ENCODE assay signal across 1 cellular context in the genomic region with DNA sequence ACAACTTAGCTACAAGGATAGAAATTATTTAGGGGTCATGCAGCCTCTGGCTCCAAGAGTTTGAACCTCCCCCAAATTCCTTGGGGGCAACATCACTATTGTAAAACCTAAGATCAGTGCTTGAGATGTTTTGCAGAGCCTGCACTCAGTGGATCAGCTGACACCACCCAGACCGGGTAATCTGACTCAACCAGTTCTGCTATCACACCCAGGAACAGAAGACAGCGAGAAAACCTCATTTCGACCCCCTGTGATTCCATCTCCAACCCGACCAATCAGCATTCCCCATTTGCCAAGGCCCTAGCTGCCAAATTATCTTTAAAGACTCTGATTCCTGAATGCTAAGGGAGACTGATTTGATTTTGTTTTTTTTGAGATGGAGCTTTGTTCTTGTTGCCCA.
TF ChIP-seq lines count a peak whose summit lies in the region.

No MANE protein-coding gene starts in this region.

TF ChIP-seq in HEK293T, 16 proteins besides CTCF, POLR2A, EP300 and RAD21:
- TF ChIP-seq LEF1 (IDR thresholded peaks at IDR 0.05; ENCODE audit: borderline replicate concordance) (no peak), CTBP1 (IDR thresholded peaks at IDR 0.05; ENCODE audit: borderline replicate concordance) (no peak), FOXM1 (IDR thresholded peaks at IDR 0.05; ENCODE audit: borderline replicate concordance) (no peak), BHLHE40 (IDR thresholded peaks at IDR 0.05; ENCODE audit: borderline replicate concordance) (no peak), NFRKB (IDR thresholded peaks at IDR 0.05) (no peak), HDGF (IDR thresholded peaks at IDR 0.05; ENCODE audit: borderline replicate concordance) (no peak), SP1 (IDR thresholded peaks at IDR 0.05) (no peak), TARDBP (IDR thresholded peaks at IDR 0.05) (no peak), L3MBTL2 (conservative IDR thresholded peaks at IDR 0.05) (no peak)
- TF ChIP-seq, protein P1, sequence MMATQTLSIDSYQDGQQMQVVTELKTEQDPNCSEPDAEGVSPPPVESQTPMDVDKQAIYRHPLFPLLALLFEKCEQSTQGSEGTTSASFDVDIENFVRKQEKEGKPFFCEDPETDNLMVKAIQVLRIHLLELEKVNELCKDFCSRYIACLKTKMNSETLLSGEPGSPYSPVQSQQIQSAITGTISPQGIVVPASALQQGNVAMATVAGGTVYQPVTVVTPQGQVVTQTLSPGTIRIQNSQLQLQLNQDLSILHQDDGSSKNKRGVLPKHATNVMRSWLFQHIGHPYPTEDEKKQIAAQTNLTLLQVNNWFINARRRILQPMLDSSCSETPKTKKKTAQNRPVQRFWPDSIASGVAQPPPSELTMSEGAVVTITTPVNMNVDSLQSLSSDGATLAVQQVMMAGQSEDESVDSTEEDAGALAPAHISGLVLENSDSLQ (IDR thresholded peaks at IDR 0.05): no peak
